15 cellular contexts compared by ENCODE assay signal in genomic region chr9:128106940-128107259, GRCh38. TPM values are rescaled to one million over a fixed set of nuclear protein-coding genes. Genes with fewer than 3 reads are reported as not detected.
A peak's percentile ranks its signal among the peaks of the same experiment; 100 is the strongest.
DNase-seq lines count a peak whose midpoint lies in the region; ATAC-seq and TF ChIP-seq lines count a peak whose summit lies in the region.
"Had no signal": no experiment of that assay in that cellular context is flagged by ENCODE, and none has a peak within 500 bp of the region (broad histone marks: within the 10 kb centered on the region; RNA-seq: fewer than 3 reads in every experiment).

No MANE protein-coding gene starts in this region.

- H3K27me3 ChIP-seq in BLaER1 (no peaks in the 10 kb centered on the region), H7 (ENCODE audit: control insufficient read depth, insufficient read depth, low read length) (no peaks in the 10 kb centered on the region), lower lobe of right lung (ENCODE audit: low read depth) (no peaks in the 10 kb centered on the region), gastrocnemius medialis (no peaks in the 10 kb centered on the region)

- H3K9ac ChIP-seq in BLaER1 = no peak overlapping the region

- peaks cover 29% of the 10 kb centered on the region for H4K20me1 ChIP-seq in BLaER1

- H3K9me3 ChIP-seq in BLaER1 (no peaks in the 10 kb centered on the region), lower lobe of right lung (no peaks in the 10 kb centered on the region), gastrocnemius medialis (no peaks in the 10 kb centered on the region)

- TF ChIP-seq CTCF in lower lobe of right lung (IDR thresholded peaks at IDR 0.05) (no peak), gastrocnemius medialis (IDR thresholded peaks at IDR 0.05 in 4 of 5, conservative IDR thresholded peaks at IDR 0.05 in 1 of 5) (no peak)

- H3K4me1 ChIP-seq in BLaER1 (peaks cover 59% of the 10 kb centered on the region), lower lobe of right lung (peaks cover 28% of the 10 kb centered on the region), gastrocnemius medialis (peaks cover 79 to 92% of the 10 kb centered on the region in 2 donors)

- H3K27ac ChIP-seq in BLaER1 (0 out of 2 replicates have a peak overlapping the region, but pooled peaks have one; percentile 62), lower lobe of right lung (no peak overlapping the region), gastrocnemius medialis (peak overlapping the region; percentile 91 to 99 (median 98))

- no peak overlapping the region for H3K4me2 ChIP-seq in BLaER1
- H3K4me2 ChIP-seq: GM23338 had no signal

- no peak for TF ChIP-seq POLR2A in gastrocnemius medialis (IDR thresholded peaks at IDR 0.05)

- no peak overlapping the region for H3K4me3 Mint-ChIP-seq in stimulated activated memory B cell treated with anti-CD40 and anti-IgM and Interleukin-4, amounts not matched to agents 10 μg/mL and 1 μg/mL and 100 μg/mL, for 72 hours
- H3K4me3 Mint-ChIP-seq: CD8-positive, alpha-beta T cell; GM23338 had no signal

- intact Hi-C loops in lower lobe of right lung (cut with DNase I) (no loop called here), gastrocnemius medialis (cut with DNase I; ENCODE audit: low total_unique reads) (no loop called here)

- peaks cover 6% of the 10 kb centered on the region for H3K4me1 Mint-ChIP-seq in stimulated activated memory B cell treated with anti-CD40 and anti-IgM and Interleukin-4, amounts not matched to agents 10 μg/mL and 1 μg/mL and 100 μg/mL, for 72 hours

- no peaks in the 10 kb centered on the region for H3K9me3 Mint-ChIP-seq in stimulated activated memory B cell treated with anti-CD40 and anti-IgM and Interleukin-4, amounts not matched to agents 10 μg/mL and 1 μg/mL and 100 μg/mL, for 72 hours
- H3K9me3 Mint-ChIP-seq: CD8-positive, alpha-beta T cell; GM23338 had no signal

- H3K27ac Mint-ChIP-seq in stimulated activated memory B cell treated with anti-CD40 and anti-IgM and Interleukin-4, amounts not matched to agents 10 μg/mL and 1 μg/mL and 100 μg/mL, for 72 hours = no peak overlapping the region
- H3K27ac Mint-ChIP-seq: CD8-positive, alpha-beta T cell; GM23338 had no signal

- peak in 1 of 2 donors; percentile 9 for ATAC-seq in lower lobe of right lung
- ATAC-seq in gastrocnemius medialis = no peak
- no peak for ATAC-seq in stimulated activated memory B cell treated with anti-CD40 and anti-IgM and Interleukin-4, amounts not matched to agents 10 μg/mL and 1 μg/mL and 100 μg/mL, for 72 hours
- no peak for ATAC-seq in GM21360 (IDR thresholded peaks at IDR 0.05; ENCODE audit: unreplicated experiment)

- no peaks in the 10 kb centered on the region for H3K27me3 Mint-ChIP-seq in stimulated activated memory B cell treated with anti-CD40 and anti-IgM and Interleukin-4, amounts not matched to agents 10 μg/mL and 1 μg/mL and 100 μg/mL, for 72 hours

- H3K36me3 ChIP-seq in BLaER1 (peaks cover 92% of the 10 kb centered on the region), H7 (replicated peaks; ENCODE audit: control insufficient read depth, insufficient read depth, low read length) (peaks cover 29% of the 10 kb centered on the region), lower lobe of right lung (peaks cover 80% of the 10 kb centered on the region), gastrocnemius medialis (peaks cover 0 to 35% of the 10 kb centered on the region in 2 donors)

- H3K4me3 ChIP-seq in BLaER1 (no peak overlapping the region), H7 (ENCODE audit: insufficient read depth, low read depth, low read length) (no peak overlapping the region), lower lobe of right lung (no peak overlapping the region), gastrocnemius medialis (no peak overlapping the region)
- H3K4me3 ChIP-seq: GM23338 had no signal

- H3K36me3 Mint-ChIP-seq in stimulated activated memory B cell treated with anti-CD40 and anti-IgM and Interleukin-4, amounts not matched to agents 10 μg/mL and 1 μg/mL and 100 μg/mL, for 72 hours = peaks cover 59% of the 10 kb centered on the region

- DNase-seq in H7 (peak; percentile 37), lower lobe of right lung (peak; percentile 37), gastrocnemius medialis (no peak)
- no peak for DNase-seq in stimulated activated CD4-positive, alpha-beta T cell treated with anti-CD3 and anti-CD28 coated beads, Interleukin-1b, Interleukin-23, amount 100 ng/mL, for 48 hours
- DNase-seq: ACHN; CD8-positive, alpha-beta T cell; DMS 273 treated with DMSO at 0.1 percent for 48 hours; NCI-H2029 treated with DMSO at 0.1 percent for 48 hours; NCI-H510A treated with DMSO at 0.1 percent for 48 hours; SIG-M5 had no signal

- in situ Hi-C loops in gastrocnemius medialis (cut with MboI; ENCODE audit: low sequenced_read_pairs in 4 of 4) = loop anchor here in 3 of 4 donors (10.0 to 25.0 kb wide), 2 partner anchors 145 to 152 kb away; no protein-coding TSS in a partner anchor

RNA-seq across cellular contexts. Expression of gene PTGES2, which starts 20.6 kb away (rescaled TPM):
- 143 and 197 TPM in 2 replicates for total RNA-seq in H7 (2014; rRNA removed; shearing (Covaris generic))
- total RNA-seq in lower lobe of right lung (30.6 TPM), gastrocnemius medialis (100 to 1,000 TPM in 3 of 4 donors, 10 to 100 TPM in 1; 95.2 to 266 (median 155) TPM)

RNA-seq across cellular contexts. Expression of gene SLC25A25, which starts 38.9 kb away (rescaled TPM):
- 23.1 and 23.7 TPM in 2 replicates for total RNA-seq in H7 (2014; rRNA removed; shearing (Covaris generic))
- total RNA-seq in lower lobe of right lung (27.3 TPM), gastrocnemius medialis (10 to 100 TPM; 26.9 to 98.7 (median 46.0) TPM)

RNA-seq across cellular contexts. Expression of gene NAIF1, which starts 39.8 kb away (rescaled TPM):
- 10.3 and 12.3 TPM in 2 replicates for total RNA-seq in H7 (2014; rRNA removed; shearing (Covaris generic))
- total RNA-seq in lower lobe of right lung (11.3 TPM), gastrocnemius medialis (1 to 10 TPM; 3.6 to 7.4 (median 6.9) TPM)

RNA-seq across cellular contexts. Expression of gene LCN2, which starts 42.4 kb away (rescaled TPM):
- total RNA-seq in H7 (2014; rRNA removed; shearing (Covaris generic)) = 1.4 TPM in 1 of 2 replicates, not detected in the other
- total RNA-seq in lower lobe of right lung (83.4 TPM), gastrocnemius medialis (under 1 TPM in 1 of 4 donors, not detected in 3; 1.00 TPM)
- total RNA-seq: CD8-positive, alpha-beta T cell; GM23338; LHCN-M2 had no signal

RNA-seq across cellular contexts. Expression of gene BBLN, which starts 53.2 kb away (rescaled TPM):
- total RNA-seq in H7 (2014; rRNA removed; shearing (Covaris generic)) = 121 and 130 TPM in 2 replicates
- total RNA-seq in lower lobe of right lung = 47.9 TPM
- 100 to 1,000 TPM in 3 of 4 donors, 10 to 100 TPM in 1; 73.5 to 145 (median 132) TPM for total RNA-seq in gastrocnemius medialis

Comparison
In these comparisons a context has a peak if more than half of its experiments do, and no peak if none do; other contexts are left out.
1. DNase-seq: peak in H7 (single experiment) and lower lobe of right lung (single experiment); none in gastrocnemius medialis (0 of 2) and stimulated activated CD4-positive, alpha-beta T cell treated with anti-CD3 and anti-CD28 coated beads, Interleukin-1b, Interleukin-23, amount 100 ng/mL, for 48 hours (single experiment).